In the genomic region with DNA sequence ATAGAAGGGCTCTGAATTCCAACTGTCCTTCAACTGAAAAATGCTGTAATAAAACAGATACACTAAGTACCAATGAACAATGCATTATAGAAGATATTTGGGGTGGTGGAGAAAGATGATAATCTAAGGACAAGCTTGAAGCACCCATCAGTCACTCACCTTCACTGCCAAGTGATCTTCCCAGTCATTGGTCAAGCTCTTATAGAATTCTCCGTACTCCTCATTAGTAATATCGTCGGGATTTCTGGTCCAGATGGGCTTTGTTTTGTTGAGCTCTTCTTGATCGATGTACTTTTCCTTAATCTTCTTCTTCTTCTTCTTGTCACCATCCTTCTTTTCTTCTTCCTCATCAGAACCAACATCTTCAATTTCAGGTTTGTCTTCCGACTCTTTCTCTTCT, we compare ENCODE assay signal across 8 cellular contexts. TPM values are rescaled to one million over a fixed set of nuclear protein-coding genes. Genes with fewer than 3 reads are reported as not detected.
DNase-seq lines count a peak whose midpoint lies in the region; ATAC-seq and TF ChIP-seq lines count a peak whose summit lies in the region.
"Not testable (repeated sequence)": the region's sequence is repeated elsewhere in the genome, so short reads cannot be mapped to it uniquely, and the experiment has no call there.

No MANE protein-coding gene starts in this region.

- peaks cover 44% of the 10 kb centered on the region for H3K79me2 ChIP-seq in hepatocyte

- peaks cover 48% of the 10 kb centered on the region for H4K20me1 ChIP-seq in hepatocyte (ENCODE audit: insufficient read depth, poor library complexity, severe bottlenecking)

- not testable (repeated sequence) for H3K9me3 Mint-ChIP-seq in CD4-positive, alpha-beta memory T cell; activated T-cell treated with anti-CD3 and anti-CD28 coated beads, Interleukin-2, amount 50 U/mL, for 24 hours; naive thymus-derived CD8-positive, alpha-beta T cell; stimulated activated naive CD8-positive, alpha-beta T cell treated with anti-CD3 and anti-CD28 coated beads, Interleukin-15, Interleukin-2, amounts not matched to agents 100 ng/mL and 50 ng/mL, for 24 hours

- 85% methylated on average over 5 of the region's 5 CpGs for WGBS in hepatocyte (ENCODE audit: low lambda C conversion rate, missing lambda C conversion rate)

- peaks cover 60% of the 10 kb centered on the region for H3K4me1 ChIP-seq in CD4-positive, alpha-beta memory T cell (ENCODE audit: insufficient read depth, low read length)
- peaks cover 15% of the 10 kb centered on the region for H3K4me1 ChIP-seq in HUES48 (ENCODE audit: control insufficient read depth, insufficient read depth, low read length)
- peaks cover 24% of the 10 kb centered on the region for H3K4me1 ChIP-seq in SJCRH30
- H3K4me1 ChIP-seq in hepatocyte (ENCODE audit: insufficient read depth): peaks cover 29% of the 10 kb centered on the region

- ATAC-seq in naive thymus-derived CD8-positive, alpha-beta T cell: not testable (repeated sequence)

- H3K27ac ChIP-seq in CD4-positive, alpha-beta memory T cell (ENCODE audit: low read depth, low read length): peak overlapping the region; percentile 94
- H3K27ac ChIP-seq in HUES48 (ENCODE audit: low read depth, low read length); SJCRH30; hepatocyte: not testable (repeated sequence)
- H3K27ac ChIP-seq in caudate nucleus (ENCODE audit: low read depth, low read length): peak overlapping the region; percentile 100

- POLR2A ChIA-PET in CD4-positive, alpha-beta memory T cell (lab: Charles Lee; ENCODE audit: partially characterized antibody): interaction anchor here (0.5 to 1.2 kb wide), 7 partner anchors 9 to 354 kb away, joined by 3 to 4 read pairs (median 3); no protein-coding TSS in a partner anchor
- POLR2A ChIA-PET in naive thymus-derived CD8-positive, alpha-beta T cell (lab: Charles Lee): interaction anchor here (0.9 kb wide), 1 partner anchor 273 kb away, joined by 3 read pairs; no protein-coding TSS in a partner anchor

- H2AFZ ChIP-seq in hepatocyte: not testable (repeated sequence)

- H3K9ac ChIP-seq in HUES48 (ENCODE audit: low read depth, low read length): not testable (repeated sequence)

- H3K4me2 ChIP-seq in hepatocyte: peak overlapping the region; percentile 77

- peak overlapping the region; percentile 91 to 99 (median 96) for H3K4me3 Mint-ChIP-seq in CD4-positive, alpha-beta memory T cell
- H3K4me3 Mint-ChIP-seq in activated T-cell treated with anti-CD3 and anti-CD28 coated beads, Interleukin-2, amount 50 U/mL, for 24 hours: peak overlapping the region; percentile 88
- H3K4me3 Mint-ChIP-seq in naive thymus-derived CD8-positive, alpha-beta T cell: peak overlapping the region; percentile 90 to 98 (median 96)
- H3K4me3 Mint-ChIP-seq in stimulated activated naive CD8-positive, alpha-beta T cell treated with anti-CD3 and anti-CD28 coated beads, Interleukin-15, Interleukin-2, amounts not matched to agents 100 ng/mL and 50 ng/mL, for 24 hours: peak overlapping the region; percentile 90

- CTCF ChIA-PET in CD4-positive, alpha-beta memory T cell (lab: Charles Lee; ENCODE audit: partially characterized antibody): interaction anchor here (0.6 to 4.0 kb wide), 4 partner anchors 9 to 59 kb away, joined by 3 to 19 read pairs (median 4); no protein-coding TSS in a partner anchor

- H3K36me3 ChIP-seq in CD4-positive, alpha-beta memory T cell (ENCODE audit: insufficient read depth, low read length): peaks cover 63% of the 10 kb centered on the region
- H3K36me3 ChIP-seq in HUES48 (ENCODE audit: control insufficient read depth, insufficient read depth, low read length) (peaks cover 66% of the 10 kb centered on the region), SJCRH30 (peaks cover 66% of the 10 kb centered on the region)
- H3K36me3 ChIP-seq in hepatocyte (replicated peaks; ENCODE audit: insufficient read depth, low read depth): not testable (repeated sequence)

- not testable (repeated sequence) for H3K4me3 ChIP-seq in CD4-positive, alpha-beta memory T cell (ENCODE audit: low read length in 2 of 2); hepatocyte
- peak overlapping the region; percentile 98 for H3K4me3 ChIP-seq in HUES48 (ENCODE audit: low read depth, low read length)
- H3K4me3 ChIP-seq in SJCRH30: peak overlapping the region; percentile 83

- not testable (repeated sequence) for H3K9me2 ChIP-seq in hepatocyte (replicated peaks; ENCODE audit: insufficient read depth)

- intact Hi-C loops in CD4-positive, alpha-beta memory T cell (cut with micrococcal nuclease): not testable (repeated sequence)

- TF ChIP-seq CTCF in hepatocyte (IDR thresholded peaks at IDR 0.05; ENCODE audit: poor library complexity): not testable (repeated sequence)

- H3K36me3 Mint-ChIP-seq in CD4-positive, alpha-beta memory T cell: peaks cover 63 to 72% of the 10 kb centered on the region in 2 donors
- peaks cover 72% of the 10 kb centered on the region for H3K36me3 Mint-ChIP-seq in activated T-cell treated with anti-CD3 and anti-CD28 coated beads, Interleukin-2, amount 50 U/mL, for 24 hours (ENCODE audit: low read depth)
- peaks cover 23 to 68% (median 39%) of the 10 kb centered on the region in 3 donors for H3K36me3 Mint-ChIP-seq in naive thymus-derived CD8-positive, alpha-beta T cell
- peaks cover 69% of the 10 kb centered on the region for H3K36me3 Mint-ChIP-seq in stimulated activated naive CD8-positive, alpha-beta T cell treated with anti-CD3 and anti-CD28 coated beads, Interleukin-15, Interleukin-2, amounts not matched to agents 100 ng/mL and 50 ng/mL, for 24 hours (ENCODE audit: low read depth)

- peaks cover 43 to 76% (median 61%) of the 10 kb centered on the region in 4 donors for H3K4me1 Mint-ChIP-seq in CD4-positive, alpha-beta memory T cell
- peaks cover 74% of the 10 kb centered on the region for H3K4me1 Mint-ChIP-seq in activated T-cell treated with anti-CD3 and anti-CD28 coated beads, Interleukin-2, amount 50 U/mL, for 24 hours (ENCODE audit: low read depth)
- H3K4me1 Mint-ChIP-seq in naive thymus-derived CD8-positive, alpha-beta T cell: peaks cover 31 to 78% (median 77%) of the 10 kb centered on the region in 4 donors
- H3K4me1 Mint-ChIP-seq in stimulated activated naive CD8-positive, alpha-beta T cell treated with anti-CD3 and anti-CD28 coated beads, Interleukin-15, Interleukin-2, amounts not matched to agents 100 ng/mL and 50 ng/mL, for 24 hours (ENCODE audit: low read depth): peaks cover 78% of the 10 kb centered on the region

- not testable (repeated sequence) for H3K9me3 ChIP-seq in CD4-positive, alpha-beta memory T cell (ENCODE audit: control insufficient read depth in 1 of 2, low read length in 2 of 2); HUES48 (ENCODE audit: control insufficient read depth, insufficient read depth, low read length); SJCRH30 (replicated peaks); hepatocyte (ENCODE audit: low read depth)

- H3K27me3 Mint-ChIP-seq in CD4-positive, alpha-beta memory T cell; activated T-cell treated with anti-CD3 and anti-CD28 coated beads, Interleukin-2, amount 50 U/mL, for 24 hours; naive thymus-derived CD8-positive, alpha-beta T cell; stimulated activated naive CD8-positive, alpha-beta T cell treated with anti-CD3 and anti-CD28 coated beads, Interleukin-15, Interleukin-2, amounts not matched to agents 100 ng/mL and 50 ng/mL, for 24 hours: not testable (repeated sequence)

- DNase-seq in CD4-positive, alpha-beta memory T cell; SJCRH30; activated T-cell treated with anti-CD3 and anti-CD28 coated beads, Interleukin-2, amount 50 U/mL, for 24 hours; caudate nucleus (lab: John Stamatoyannopoulos, UW); hepatocyte (ENCODE audit: low spot score); naive thymus-derived CD8-positive, alpha-beta T cell: not testable (repeated sequence)

- peak overlapping the region; percentile 76 to 99 (median 93) for H3K27ac Mint-ChIP-seq in CD4-positive, alpha-beta memory T cell
- H3K27ac Mint-ChIP-seq in activated T-cell treated with anti-CD3 and anti-CD28 coated beads, Interleukin-2, amount 50 U/mL, for 24 hours: peak overlapping the region; percentile 89
- H3K27ac Mint-ChIP-seq in naive thymus-derived CD8-positive, alpha-beta T cell: peak overlapping the region; percentile 48 to 100 (median 98)
- H3K27ac Mint-ChIP-seq in stimulated activated naive CD8-positive, alpha-beta T cell treated with anti-CD3 and anti-CD28 coated beads, Interleukin-15, Interleukin-2, amounts not matched to agents 100 ng/mL and 50 ng/mL, for 24 hours: peak overlapping the region; percentile 85

- not testable (repeated sequence) for H3K27me3 ChIP-seq in CD4-positive, alpha-beta memory T cell (ENCODE audit: insufficient read depth, low read length); HUES48 (ENCODE audit: control insufficient read depth, insufficient read depth, low read length); SJCRH30; hepatocyte

RNA-seq across cellular contexts. Expression of a gene that starts 2.3 kb away (rescaled TPM):
- 100 to 1,000 TPM; 275 to 297 TPM for total RNA-seq in CD4-positive, alpha-beta memory T cell
- polyA plus RNA-seq in CD4-positive, alpha-beta memory T cell: 100 to 1,000 TPM; 191 to 515 TPM
- total RNA-seq in SJCRH30 (2014; rRNA removed; shearing (Covaris generic)): 650 and 697 TPM in 2 replicates
- total RNA-seq in hepatocyte: 589 and 765 TPM in 2 replicates
- 436 and 503 TPM in 2 replicates for polyA plus RNA-seq in hepatocyte
- total RNA-seq in naive thymus-derived CD8-positive, alpha-beta T cell: 100 to 1,000 TPM; 356 to 373 TPM
- polyA plus RNA-seq in naive thymus-derived CD8-positive, alpha-beta T cell: 100 to 1,000 TPM; 401 to 445 (median 427) TPM

RNA-seq across cellular contexts. Expression of a gene that starts 55.2 kb away (rescaled TPM):
- 10 to 100 TPM; 56.8 to 57.9 TPM for total RNA-seq in CD4-positive, alpha-beta memory T cell
- polyA plus RNA-seq in CD4-positive, alpha-beta memory T cell: 10 to 100 TPM; 18.8 to 22.3 TPM
- 22.0 and 23.2 TPM in 2 replicates for total RNA-seq in SJCRH30 (2014; rRNA removed; shearing (Covaris generic))
- 24.0 and 32.9 TPM in 2 replicates for total RNA-seq in hepatocyte
- 15.3 and 20.2 TPM in 2 replicates for polyA plus RNA-seq in hepatocyte
- 10 to 100 TPM; 50.0 to 56.9 TPM for total RNA-seq in naive thymus-derived CD8-positive, alpha-beta T cell
- polyA plus RNA-seq in naive thymus-derived CD8-positive, alpha-beta T cell: 10 to 100 TPM; 11.3 to 15.0 (median 12.9) TPM
